Comparison of ENCODE assay signal across 8 cellular contexts in genomic region chr1:78178816-78179215, GRCh38.
"Had no signal": no experiment of that assay in that cellular context is flagged by ENCODE, and none has a peak within 500 bp of the region (broad histone marks: within the 10 kb centered on the region; RNA-seq: fewer than 3 reads in every experiment).

No MANE protein-coding gene starts in this region.

- H3K27ac ChIP-seq: GM23248 had no signal

- H2AFZ ChIP-seq: GM23248 had no signal

- FAIRE-seq: HTR-8/SVneo, K562 had no signal

- H3K9ac ChIP-seq: GM23248 had no signal

- H3K4me3 ChIP-seq: GM23248, K562 had no signal

- DNase-seq: GM23248, GOT3, H7, HCEC 1CT, IMR-90, KG1 had no signal

- ATAC-seq: K562 had no signal
